ENCODE assay signal across 28 cellular contexts in genomic region chr3:28069438-28069837, GRCh38.
"Had no signal": no experiment of that assay in that cellular context is flagged by ENCODE, and none has a peak within 500 bp of the region (broad histone marks: within the 10 kb centered on the region; RNA-seq: fewer than 3 reads in every experiment).

No MANE protein-coding gene starts in this region.

- FAIRE-seq: endometrium, islet of Langerhans, keratinocyte had no signal

- DNase-seq: colonic mucosa; cortex of kidney; effector CD8-positive, alpha-beta T cell; effector memory CD8-positive, alpha-beta T cell; endodermal cell; erythroblast; esophagus squamous epithelium; foreskin fibroblast; foreskin melanocyte; gastrocnemius medialis; glutamatergic neuron; head of caudate nucleus; heart right ventricle; hippocampal formation; left cardiac atrium; left lung; left ventricle myocardium superior; lower lobe of right lung; mesenchymal stem cell; mucosa of descending colon; naive B cell had no signal

- H3K27ac ChIP-seq: epithelial cell of prostate, esophagus squamous epithelium, gastrocnemius medialis, heart right ventricle, left lung, lower lobe of right lung had no signal

- H3K27me3 Mint-ChIP-seq: dendritic cell treated with granulocyte-macrophage colony-stimulating factor and Interleukin-4, amounts not matched to agents 40 ng/mL and 50 ng/mL, for 4 days; effector memory CD8-positive, alpha-beta T cell had no signal

- ATAC-seq: effector memory CD8-positive, alpha-beta T cell; esophagus mucosa; gastrocnemius medialis; heart right ventricle; left cardiac atrium; left lung; left ventricle myocardium superior; lower lobe of right lung; mucosa of descending colon had no signal

- H3K9me3 ChIP-seq: colonic mucosa, esophagus squamous epithelium, gastrocnemius medialis had no signal

- H3K4me3 Mint-ChIP-seq: dendritic cell treated with granulocyte-macrophage colony-stimulating factor and Interleukin-4, amounts not matched to agents 40 ng/mL and 50 ng/mL, for 4 days; effector memory CD8-positive, alpha-beta T cell; endodermal cell; mesothelial cell of epicardium; naive B cell had no signal

- H3K36me3 ChIP-seq: colonic mucosa, esophagus squamous epithelium, gastrocnemius medialis, heart right ventricle, left lung, lower lobe of right lung had no signal

- H3K27ac Mint-ChIP-seq: dendritic cell treated with granulocyte-macrophage colony-stimulating factor and Interleukin-4, amounts not matched to agents 40 ng/mL and 50 ng/mL, for 4 days; effector memory CD8-positive, alpha-beta T cell; endodermal cell; mesothelial cell of epicardium; naive B cell had no signal

- H3K4me1 Mint-ChIP-seq: mesothelial cell of epicardium, naive B cell had no signal

- H3K4me3 ChIP-seq: colonic mucosa, esophagus squamous epithelium, gastrocnemius medialis, heart right ventricle, left lung, lower lobe of right lung, mucosa of descending colon had no signal

- H3K9me3 Mint-ChIP-seq: effector memory CD8-positive, alpha-beta T cell had no signal

- H3K4me1 ChIP-seq: colonic mucosa, esophagus squamous epithelium, gastrocnemius medialis, heart right ventricle, left lung, lower lobe of right lung had no signal

- H3K27me3 ChIP-seq: colonic mucosa, esophagus squamous epithelium, gastrocnemius medialis, heart right ventricle, left lung had no signal

- H3K36me3 Mint-ChIP-seq: mesothelial cell of epicardium, naive B cell had no signal
